In genomic region chr5:53411388-53411787, GRCh38 we compare ENCODE assay signal across 1 cellular context.
TF ChIP-seq lines count a peak whose summit lies in the region.

No MANE protein-coding gene starts in this region.

TF ChIP-seq in K562, 482 proteins besides CTCF, POLR2A, EP300 and RAD21:
- no peak for TF ChIP-seq MLX (CRISPR knock-in tag; conservative IDR thresholded peaks at IDR 0.05)
- TF ChIP-seq ARHGAP35 (IDR thresholded peaks at IDR 0.05; ENCODE audit: partially characterized antibody): no peak
- TF ChIP-seq, protein P1, sequence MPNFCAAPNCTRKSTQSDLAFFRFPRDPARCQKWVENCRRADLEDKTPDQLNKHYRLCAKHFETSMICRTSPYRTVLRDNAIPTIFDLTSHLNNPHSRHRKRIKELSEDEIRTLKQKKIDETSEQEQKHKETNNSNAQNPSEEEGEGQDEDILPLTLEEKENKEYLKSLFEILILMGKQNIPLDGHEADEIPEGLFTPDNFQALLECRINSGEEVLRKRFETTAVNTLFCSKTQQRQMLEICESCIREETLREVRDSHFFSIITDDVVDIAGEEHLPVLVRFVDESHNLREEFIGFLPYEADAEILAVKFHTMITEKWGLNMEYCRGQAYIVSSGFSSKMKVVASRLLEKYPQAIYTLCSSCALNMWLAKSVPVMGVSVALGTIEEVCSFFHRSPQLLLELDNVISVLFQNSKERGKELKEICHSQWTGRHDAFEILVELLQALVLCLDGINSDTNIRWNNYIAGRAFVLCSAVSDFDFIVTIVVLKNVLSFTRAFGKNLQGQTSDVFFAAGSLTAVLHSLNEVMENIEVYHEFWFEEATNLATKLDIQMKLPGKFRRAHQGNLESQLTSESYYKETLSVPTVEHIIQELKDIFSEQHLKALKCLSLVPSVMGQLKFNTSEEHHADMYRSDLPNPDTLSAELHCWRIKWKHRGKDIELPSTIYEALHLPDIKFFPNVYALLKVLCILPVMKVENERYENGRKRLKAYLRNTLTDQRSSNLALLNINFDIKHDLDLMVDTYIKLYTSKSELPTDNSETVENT (CRISPR knock-in tag; IDR thresholded peaks at IDR 0.05): no peak
- no peak for TF ChIP-seq PHF8 (IDR thresholded peaks at IDR 0.05; ENCODE audit: borderline replicate concordance, low read length)
- TF ChIP-seq C11orf30 (IDR thresholded peaks at IDR 0.05; ENCODE audit: low read depth): peak; percentile 9; the same call in 1 of the 2 replicates
- no peak for TF ChIP-seq SIN3A (IDR thresholded peaks at IDR 0.05; ENCODE audit: borderline replicate concordance in 2 of 2, control insufficient read depth in 1 of 2, low read depth in 2 of 2, low read length in 2 of 2)
